In genomic region chr18:21684731-21685130, GRCh38 we compare ENCODE assay signal across 11 cellular contexts. TPM values are rescaled to one million over a fixed set of nuclear protein-coding genes. Genes with fewer than 3 reads are reported as not detected.
DNase-seq lines count a peak whose midpoint lies in the region; ATAC-seq and TF ChIP-seq lines count a peak whose summit lies in the region.
"Had no signal": no experiment of that assay in that cellular context is flagged by ENCODE, and none has a peak within 500 bp of the region (broad histone marks: within the 10 kb centered on the region; RNA-seq: fewer than 3 reads in every experiment).

No MANE protein-coding gene starts in this region.

- no peaks in the 10 kb centered on the region for H3K27me3 ChIP-seq in gastroesophageal sphincter
- H3K27me3 ChIP-seq: esophagus squamous epithelium, right atrium auricular region had no signal

- peak overlapping the region; percentile 78 for H3K27ac Mint-ChIP-seq in central memory CD8-positive, alpha-beta T cell (ENCODE audit: low read depth)

- no peaks in the 10 kb centered on the region for H3K4me1 ChIP-seq in gastroesophageal sphincter

- H3K4me1 Mint-ChIP-seq in central memory CD8-positive, alpha-beta T cell: peaks cover 21% of the 10 kb centered on the region

- ATAC-seq in GM18508 (IDR thresholded peaks at IDR 0.05; ENCODE audit: insufficient read depth, unreplicated experiment) (peak; percentile 42), GM19467 (IDR thresholded peaks at IDR 0.05; ENCODE audit: unreplicated experiment) (peak; percentile 53), HG03095 (IDR thresholded peaks at IDR 0.05; ENCODE audit: unreplicated experiment) (peak; percentile 60), gastroesophageal sphincter (no peak)
- ATAC-seq in central memory CD8-positive, alpha-beta T cell (replicated peaks; ENCODE audit: extremely low read depth, poor library complexity, severe bottlenecking): no peak

- peaks cover 7% of the 10 kb centered on the region for H3K36me3 Mint-ChIP-seq in central memory CD8-positive, alpha-beta T cell (ENCODE audit: insufficient read depth)

- no peak for TF ChIP-seq POLR2A in gastroesophageal sphincter (IDR thresholded peaks at IDR 0.05)

- peaks cover 4% of the 10 kb centered on the region for H3K9me3 Mint-ChIP-seq in central memory CD8-positive, alpha-beta T cell

- H3K4me3 Mint-ChIP-seq in central memory CD8-positive, alpha-beta T cell: no peak overlapping the region

- no peak overlapping the region for H3K4me3 ChIP-seq in gastroesophageal sphincter
- H3K4me3 ChIP-seq: esophagus squamous epithelium, right atrium auricular region had no signal

- no peak for DNase-seq in central memory CD8-positive, alpha-beta T cell (ENCODE audit: low spot score in 2 of 2)
- no peak for DNase-seq in NCI-H524 (lab: John Stamatoyannopoulos, UW)
- DNase-seq in stimulated activated CD4-positive, alpha-beta T cell treated with anti-CD3 and anti-CD28 coated beads, Interleukin-12 subunit alpha, Interleukin-12 subunit beta, amount 100 ng/mL, for 4 hours: no peak
- DNase-seq: aorta, EL, esophagus squamous epithelium had no signal

- peaks cover 0 to 2% of the 10 kb centered on the region in 2 donors for H3K36me3 ChIP-seq in gastroesophageal sphincter
- H3K36me3 ChIP-seq: right atrium auricular region had no signal

- 83 to 100% methylated on average over 2 of the region's 2 CpGs for WGBS in gastroesophageal sphincter (ENCODE audit: low coverage in 1 of 2), 2 donors

- H3K27me3 Mint-ChIP-seq in central memory CD8-positive, alpha-beta T cell: no peaks in the 10 kb centered on the region

- no peak for TF ChIP-seq EP300 in gastroesophageal sphincter (IDR thresholded peaks at IDR 0.05)

- no peak for TF ChIP-seq CTCF in gastroesophageal sphincter (IDR thresholded peaks at IDR 0.05)

- H3K9me3 ChIP-seq in gastroesophageal sphincter: peaks cover 0 to 3% (median 0%) of the 10 kb centered on the region in 3 donors
- H3K9me3 ChIP-seq: esophagus squamous epithelium had no signal

- H3K27ac ChIP-seq in gastroesophageal sphincter: no peak overlapping the region
- H3K27ac ChIP-seq: esophagus squamous epithelium, right atrium auricular region had no signal

RNA-seq across cellular contexts. Expression of gene ABHD3, which starts 19.8 kb away (rescaled TPM):
- 10 to 100 TPM in 1 of 4 donors, 1 to 10 TPM in 3; 4.9 to 18.6 (median 8.5) TPM for total RNA-seq in gastroesophageal sphincter

RNA-seq across cellular contexts. Expression of gene MIB1, which starts 55.9 kb away (rescaled TPM):
- total RNA-seq in gastroesophageal sphincter: 10 to 100 TPM; 43.7 to 57.7 (median 47.3) TPM

Comparison
In these comparisons a context has a peak if more than half of its experiments do, and no peak if none do; other contexts are left out.
1. ATAC-seq: peak in GM18508 (single experiment), GM19467 (single experiment) and HG03095 (single experiment); none in central memory CD8-positive, alpha-beta T cell (single experiment) and gastroesophageal sphincter (single experiment).